8 cellular contexts compared by ENCODE assay signal in genomic region chr22:44567846-44568493, GRCh38.
A peak's percentile ranks its signal among the peaks of the same experiment; 100 is the strongest.
DNase-seq lines count a peak whose midpoint lies in the region; ATAC-seq and TF ChIP-seq lines count a peak whose summit lies in the region.

No MANE protein-coding gene starts in this region.

- H3K27me3 ChIP-seq in AG04450 (ENCODE audit: control insufficient read depth, insufficient read depth, low read length) = peaks cover 3% of the 10 kb centered on the region

- TF ChIP-seq CTCF in AG04450 (IDR thresholded peaks at IDR 0.05; ENCODE audit: low read depth, low read length) (peak; percentile 55), GM20000 (IDR thresholded peaks at IDR 0.05; ENCODE audit: extremely low read depth, missing control alignments) (peak; percentile 25), cardiac fibroblast (IDR thresholded peaks at IDR 0.05; ENCODE audit: low read depth, low read length) (peak; percentile 70), nephron (IDR thresholded peaks at IDR 0.05; ENCODE audit: unreplicated experiment in 3 of 3) (peak in 2 of 3 experiments; percentile 30 to 36)

- peak overlapping the region in 1 of 3 experiments; percentile 23 for H3K4me3 Mint-ChIP-seq in nephron

- H3K27ac ChIP-seq in AG04450 (ENCODE audit: low read depth, low read length) = no peak overlapping the region

- peaks cover 34% of the 10 kb centered on the region for H3K9me3 Mint-ChIP-seq in nephron

- no peaks in the 10 kb centered on the region for H3K4me1 Mint-ChIP-seq in nephron

- no peak overlapping the region for H3K4me3 ChIP-seq in AG04450 (ENCODE audit: low read depth, low read length)
- H3K4me3 ChIP-seq in cardiac fibroblast (replicated peaks in 1 of 2; ENCODE audit: low read depth in 2 of 2, low read length in 2 of 2) = no peak overlapping the region

- CTCF ChIA-PET in AG04450 (lab: Charles Lee) = interaction anchor here (0.6 to 1.5 kb wide), 4 partner anchors 11 to 486 kb away, joined by 3 to 4 read pairs (median 4); no protein-coding TSS in a partner anchor

- H3K36me3 Mint-ChIP-seq in nephron (ENCODE audit: low read depth) = no peaks in the 10 kb centered on the region

- POLR2A ChIA-PET in AG04450 (lab: Yijun Ruan, JAX) = no interaction called here

- peaks cover 12% of the 10 kb centered on the region for H3K27me3 Mint-ChIP-seq in nephron (ENCODE audit: low read depth)

- DNase-seq in AG04450 (ENCODE audit: low read depth, low spot score) (no peak), GM20000 (ENCODE audit: low spot score) (no peak), UCSD-AML1 (lab: John Stamatoyannopoulos, UW; ENCODE audit: unreplicated experiment) (peak; percentile 51), cardiac fibroblast (ENCODE audit: low read depth in 2 of 2) (peak; percentile 57 to 71), COLO829 (ENCODE audit: low spot score) (no peak)

- ATAC-seq in GM19395 (IDR thresholded peaks at IDR 0.05; ENCODE audit: unreplicated experiment) = no peak
- no peak for ATAC-seq in HG02970 (IDR thresholded peaks at IDR 0.05; ENCODE audit: low FRiP score, unreplicated experiment)

- H3K9me3 ChIP-seq in AG04450 (ENCODE audit: control insufficient read depth, insufficient read depth, low read length) = peaks cover 14% of the 10 kb centered on the region

- no peak overlapping the region for H3K27ac Mint-ChIP-seq in nephron

Comparison
In these comparisons a context has a peak if more than half of its experiments do, and no peak if none do; other contexts are left out.
1. DNase-seq: peak in UCSD-AML1 (single experiment) and cardiac fibroblast (2 of 2); none in AG04450 (single experiment), GM20000 (single experiment) and COLO829 (single experiment).
2. Peak in every context shown above with its lines, with median percentiles within 50 percentile points of each other: CTCF ChIP-seq.